8 cellular contexts compared by ENCODE assay signal in the genomic region with DNA sequence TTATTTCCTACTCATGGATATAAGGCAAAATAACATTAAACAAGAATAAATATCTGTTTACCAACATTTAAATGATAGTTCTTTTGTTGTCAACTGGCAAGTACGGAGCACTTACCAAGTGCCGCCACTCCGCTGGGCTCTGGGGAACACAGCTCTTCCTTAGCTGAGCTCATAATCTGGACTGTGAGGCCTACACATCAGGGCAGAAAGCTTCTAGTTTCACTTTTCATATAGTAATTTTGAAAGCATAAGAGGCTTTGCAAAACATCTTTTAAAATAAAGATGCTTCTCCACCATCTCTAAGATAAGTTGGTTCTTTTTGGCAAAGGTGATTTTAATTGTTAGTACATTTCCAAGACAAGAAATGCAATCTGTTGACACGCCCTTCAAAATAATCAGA.
DNase-seq lines count a peak whose midpoint lies in the region; ATAC-seq and TF ChIP-seq lines count a peak whose summit lies in the region.

No MANE protein-coding gene starts in this region.

- H3K27ac ChIP-seq in CD4-positive, alpha-beta T cell (ENCODE audit: low read depth, low read length): peak overlapping the region; percentile 71
- peak overlapping the region; percentile 78 for H3K27ac ChIP-seq in smooth muscle cell (ENCODE audit: low read depth)

- H3K27me3 ChIP-seq in CD4-positive, alpha-beta T cell (ENCODE audit: control insufficient read depth, insufficient read depth, low read length): no peaks in the 10 kb centered on the region
- no peaks in the 10 kb centered on the region for H3K27me3 ChIP-seq in smooth muscle cell (ENCODE audit: low read depth)

- peak overlapping the region; percentile 83 for H3K4me3 Mint-ChIP-seq in CD4-positive, alpha-beta T cell

- peaks cover 45% of the 10 kb centered on the region for H3K4me1 ChIP-seq in smooth muscle cell (ENCODE audit: low read depth)

- peak overlapping the region; percentile 67 for H2AFZ ChIP-seq in smooth muscle cell (ENCODE audit: low read depth)

- H3K36me3 ChIP-seq in smooth muscle cell (ENCODE audit: low read depth): no peaks in the 10 kb centered on the region

- CTCF ChIA-PET in CD4-positive, alpha-beta T cell (lab: Charles Lee): no interaction called here

- H3K27ac Mint-ChIP-seq in CD4-positive, alpha-beta T cell: peak overlapping the region; percentile 97

- peak overlapping the region; percentile 63 for H3K9ac ChIP-seq in smooth muscle cell (ENCODE audit: low read depth)

- no peak for TF ChIP-seq CTCF in CD4-positive, alpha-beta T cell (IDR thresholded peaks at IDR 0.05)
- no peak for TF ChIP-seq CTCF in smooth muscle cell (IDR thresholded peaks at IDR 0.05; ENCODE audit: borderline replicate concordance, insufficient read depth, poor library complexity, severe bottlenecking)

- no peaks in the 10 kb centered on the region for H4K20me1 ChIP-seq in smooth muscle cell (ENCODE audit: low read depth)

- DNase-seq in CD4-positive, alpha-beta T cell: peak in 8 of 10 experiments; percentile 11 to 49 (median 23)
- DNase-seq in HT-29 (ENCODE audit: low spot score) (peak; percentile 28), globus pallidus (ENCODE audit: low spot score) (peak; percentile 64), smooth muscle cell (lab: John Stamatoyannopoulos, UW; ENCODE audit: unreplicated experiment) (no peak), NCI-H2107 treated with DMSO at 0.1 percent for 48 hours (lab: John Stamatoyannopoulos, UW; ENCODE audit: unreplicated experiment) (no peak), NCI-H748 (lab: John Stamatoyannopoulos, UW; ENCODE audit: unreplicated experiment) (no peak)
- peak; percentile 34 to 39 for DNase-seq in activated T-cell treated with anti-CD3 and anti-CD28 coated beads, Interleukin-2, amount 50 U/mL, for 48 hours

- H3F3A ChIP-seq in smooth muscle cell (ENCODE audit: low read depth): peaks cover 25% of the 10 kb centered on the region

- H3K9me3 ChIP-seq in CD4-positive, alpha-beta T cell (ENCODE audit: control insufficient read depth, low read length): no peaks in the 10 kb centered on the region
- no peaks in the 10 kb centered on the region for H3K9me3 ChIP-seq in smooth muscle cell (replicated peaks; ENCODE audit: low read depth)

- H3K4me1 Mint-ChIP-seq in CD4-positive, alpha-beta T cell (ENCODE audit: low read depth): peaks cover 49% of the 10 kb centered on the region

- no peaks in the 10 kb centered on the region for H3K9me3 Mint-ChIP-seq in CD4-positive, alpha-beta T cell

- H3K4me2 ChIP-seq in smooth muscle cell: peak overlapping the region; percentile 70

- POLR2A ChIA-PET in CD4-positive, alpha-beta T cell (lab: Charles Lee): interaction anchor here (0.7 to 3.7 kb wide), 12 partner anchors 25 to 352 kb away, joined by 3 to 24 read pairs (median 5); partner anchors contain the start of gene SUCO

- 43% methylated on average over 4 of the region's 4 CpGs for WGBS in smooth muscle cell (ENCODE audit: low lambda C conversion rate)

- H3K36me3 Mint-ChIP-seq in CD4-positive, alpha-beta T cell (ENCODE audit: low read depth): no peaks in the 10 kb centered on the region

- H3K27me3 Mint-ChIP-seq in CD4-positive, alpha-beta T cell: no peaks in the 10 kb centered on the region

- peaks cover 4% of the 10 kb centered on the region for H3K79me2 ChIP-seq in smooth muscle cell (ENCODE audit: low read depth)

- peak overlapping the region; percentile 27 for H3K4me3 ChIP-seq in smooth muscle cell

- peak; percentile 65 for ATAC-seq in CD4-positive, alpha-beta T cell (ENCODE audit: poor library complexity)
- ATAC-seq in GM19467 (IDR thresholded peaks at IDR 0.05; ENCODE audit: unreplicated experiment): peak; percentile 55

- intact Hi-C loops in CD4-positive, alpha-beta T cell (cut with DNase I, micrococcal nuclease): loop anchor here (1.0 to 10.0 kb wide), 4 partner anchors 176 to 339 kb away; partner anchors contain the start of gene DNM3 (in 1 of the 2)

Comparison
In these comparisons a context has a peak if more than half of its experiments do, and no peak if none do; other contexts are left out.
1. DNase-seq: peak in CD4-positive, alpha-beta T cell (8 of 10), HT-29 (single experiment), activated T-cell treated with anti-CD3 and anti-CD28 coated beads, Interleukin-2, amount 50 U/mL, for 48 hours (2 of 2) and globus pallidus (single experiment); none in smooth muscle cell (single experiment), NCI-H2107 treated with DMSO at 0.1 percent for 48 hours (single experiment) and NCI-H748 (single experiment).